In the genomic region with DNA sequence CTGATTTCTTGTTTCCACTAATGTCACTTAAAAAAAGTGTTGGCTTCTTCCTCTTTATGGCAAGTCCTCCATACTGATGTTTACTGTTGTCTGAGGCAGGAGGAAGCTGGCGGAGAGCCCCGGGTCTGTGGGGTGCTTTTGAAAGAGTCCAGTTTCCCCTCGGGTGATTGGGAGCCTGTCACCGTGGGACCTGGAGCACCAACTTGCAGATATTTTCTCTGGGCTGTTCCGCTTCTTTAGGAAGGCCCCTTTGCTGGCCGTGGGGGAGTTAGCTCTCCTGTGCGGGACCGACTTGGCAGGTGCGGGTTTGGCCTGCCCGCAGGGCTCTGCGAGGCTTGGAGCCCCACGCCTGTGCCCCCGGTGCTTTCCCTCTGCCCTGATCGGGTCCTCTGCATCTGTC, we compare ENCODE assay signal across 2 cellular contexts.
TF ChIP-seq lines count a peak whose summit lies in the region.

No MANE protein-coding gene starts in this region.

TF ChIP-seq in GM12878, 131 proteins besides CTCF, POLR2A, EP300 and RAD21:
- no peak for TF ChIP-seq BACH1 (IDR thresholded peaks at IDR 0.05; ENCODE audit: borderline replicate concordance)
- TF ChIP-seq, protein P1, sequence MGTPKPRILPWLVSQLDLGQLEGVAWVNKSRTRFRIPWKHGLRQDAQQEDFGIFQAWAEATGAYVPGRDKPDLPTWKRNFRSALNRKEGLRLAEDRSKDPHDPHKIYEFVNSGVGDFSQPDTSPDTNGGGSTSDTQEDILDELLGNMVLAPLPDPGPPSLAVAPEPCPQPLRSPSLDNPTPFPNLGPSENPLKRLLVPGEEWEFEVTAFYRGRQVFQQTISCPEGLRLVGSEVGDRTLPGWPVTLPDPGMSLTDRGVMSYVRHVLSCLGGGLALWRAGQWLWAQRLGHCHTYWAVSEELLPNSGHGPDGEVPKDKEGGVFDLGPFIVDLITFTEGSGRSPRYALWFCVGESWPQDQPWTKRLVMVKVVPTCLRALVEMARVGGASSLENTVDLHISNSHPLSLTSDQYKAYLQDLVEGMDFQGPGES (IDR thresholded peaks at IDR 0.05) = no peak
- TF ChIP-seq, protein P2, sequence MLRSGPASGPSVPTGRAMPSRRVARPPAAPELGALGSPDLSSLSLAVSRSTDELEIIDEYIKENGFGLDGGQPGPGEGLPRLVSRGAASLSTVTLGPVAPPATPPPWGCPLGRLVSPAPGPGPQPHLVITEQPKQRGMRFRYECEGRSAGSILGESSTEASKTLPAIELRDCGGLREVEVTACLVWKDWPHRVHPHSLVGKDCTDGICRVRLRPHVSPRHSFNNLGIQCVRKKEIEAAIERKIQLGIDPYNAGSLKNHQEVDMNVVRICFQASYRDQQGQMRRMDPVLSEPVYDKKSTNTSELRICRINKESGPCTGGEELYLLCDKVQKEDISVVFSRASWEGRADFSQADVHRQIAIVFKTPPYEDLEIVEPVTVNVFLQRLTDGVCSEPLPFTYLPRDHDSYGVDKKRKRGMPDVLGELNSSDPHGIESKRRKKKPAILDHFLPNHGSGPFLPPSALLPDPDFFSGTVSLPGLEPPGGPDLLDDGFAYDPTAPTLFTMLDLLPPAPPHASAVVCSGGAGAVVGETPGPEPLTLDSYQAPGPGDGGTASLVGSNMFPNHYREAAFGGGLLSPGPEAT (IDR thresholded peaks at IDR 0.05; ENCODE audit: low read depth) = no peak
- TF ChIP-seq, protein P3, sequence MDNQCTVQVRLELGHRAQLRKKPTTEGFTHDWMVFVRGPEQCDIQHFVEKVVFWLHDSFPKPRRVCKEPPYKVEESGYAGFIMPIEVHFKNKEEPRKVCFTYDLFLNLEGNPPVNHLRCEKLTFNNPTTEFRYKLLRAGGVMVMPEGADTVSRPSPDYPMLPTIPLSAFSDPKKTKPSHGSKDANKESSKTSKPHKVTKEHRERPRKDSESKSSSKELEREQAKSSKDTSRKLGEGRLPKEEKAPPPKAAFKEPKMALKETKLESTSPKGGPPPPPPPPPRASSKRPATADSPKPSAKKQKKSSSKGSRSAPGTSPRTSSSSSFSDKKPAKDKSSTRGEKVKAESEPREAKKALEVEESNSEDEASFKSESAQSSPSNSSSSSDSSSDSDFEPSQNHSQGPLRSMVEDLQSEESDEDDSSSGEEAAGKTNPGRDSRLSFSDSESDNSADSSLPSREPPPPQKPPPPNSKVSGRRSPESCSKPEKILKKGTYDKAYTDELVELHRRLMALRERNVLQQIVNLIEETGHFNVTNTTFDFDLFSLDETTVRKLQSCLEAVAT (IDR thresholded peaks at IDR 0.05) = no peak
- no peak for TF ChIP-seq STAT3 (IDR thresholded peaks at IDR 0.05; ENCODE audit: low read depth, low read length)
TF ChIP-seq in GM12878: peak in this region for 0.

TF ChIP-seq in WTC11, 78 proteins besides CTCF, POLR2A, EP300 and RAD21:
- TF ChIP-seq, protein P4, sequence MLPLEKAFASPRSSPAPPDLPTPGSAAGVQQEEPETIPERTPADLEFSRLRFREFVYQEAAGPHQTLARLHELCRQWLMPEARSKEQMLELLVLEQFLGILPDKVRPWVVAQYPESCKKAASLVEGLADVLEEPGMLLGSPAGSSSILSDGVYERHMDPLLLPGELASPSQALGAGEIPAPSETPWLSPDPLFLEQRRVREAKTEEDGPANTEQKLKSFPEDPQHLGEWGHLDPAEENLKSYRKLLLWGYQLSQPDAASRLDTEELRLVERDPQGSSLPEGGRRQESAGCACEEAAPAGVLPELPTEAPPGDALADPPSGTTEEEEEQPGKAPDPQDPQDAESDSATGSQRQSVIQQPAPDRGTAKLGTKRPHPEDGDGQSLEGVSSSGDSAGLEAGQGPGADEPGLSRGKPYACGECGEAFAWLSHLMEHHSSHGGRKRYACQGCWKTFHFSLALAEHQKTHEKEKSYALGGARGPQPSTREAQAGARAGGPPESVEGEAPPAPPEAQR (CRISPR knock-in tag; IDR thresholded peaks at IDR 0.05) = no peak
- TF ChIP-seq, protein P5, sequence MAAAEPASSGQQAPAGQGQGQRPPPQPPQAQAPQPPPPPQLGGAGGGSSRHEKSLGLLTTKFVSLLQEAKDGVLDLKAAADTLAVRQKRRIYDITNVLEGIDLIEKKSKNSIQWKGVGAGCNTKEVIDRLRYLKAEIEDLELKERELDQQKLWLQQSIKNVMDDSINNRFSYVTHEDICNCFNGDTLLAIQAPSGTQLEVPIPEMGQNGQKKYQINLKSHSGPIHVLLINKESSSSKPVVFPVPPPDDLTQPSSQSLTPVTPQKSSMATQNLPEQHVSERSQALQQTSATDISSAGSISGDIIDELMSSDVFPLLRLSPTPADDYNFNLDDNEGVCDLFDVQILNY (CRISPR knock-in tag; IDR thresholded peaks at IDR 0.05) = no peak
- TF ChIP-seq, protein P6, sequence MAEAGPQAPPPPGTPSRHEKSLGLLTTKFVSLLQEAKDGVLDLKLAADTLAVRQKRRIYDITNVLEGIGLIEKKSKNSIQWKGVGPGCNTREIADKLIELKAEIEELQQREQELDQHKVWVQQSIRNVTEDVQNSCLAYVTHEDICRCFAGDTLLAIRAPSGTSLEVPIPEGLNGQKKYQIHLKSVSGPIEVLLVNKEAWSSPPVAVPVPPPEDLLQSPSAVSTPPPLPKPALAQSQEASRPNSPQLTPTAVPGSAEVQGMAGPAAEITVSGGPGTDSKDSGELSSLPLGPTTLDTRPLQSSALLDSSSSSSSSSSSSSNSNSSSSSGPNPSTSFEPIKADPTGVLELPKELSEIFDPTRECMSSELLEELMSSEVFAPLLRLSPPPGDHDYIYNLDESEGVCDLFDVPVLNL (CRISPR knock-in tag; IDR thresholded peaks at IDR 0.05; ENCODE audit: borderline replicate concordance, low read depth) = no peak
- TF ChIP-seq ZNF232 (CRISPR knock-in tag; IDR thresholded peaks at IDR 0.05) (no peak), SP1 (CRISPR knock-in tag; conservative IDR thresholded peaks at IDR 0.05) (no peak), NR1H2 (CRISPR knock-in tag; IDR thresholded peaks at IDR 0.05) (no peak), HMGA2 (CRISPR knock-in tag; IDR thresholded peaks at IDR 0.05) (no peak), ETV6 (CRISPR knock-in tag; IDR thresholded peaks at IDR 0.05) (no peak), KAT7 (CRISPR knock-in tag; IDR thresholded peaks at IDR 0.05; ENCODE audit: borderline replicate concordance) (no peak), EMX1 (CRISPR knock-in tag; IDR thresholded peaks at IDR 0.05) (no peak)
- TF ChIP-seq, protein P7, sequence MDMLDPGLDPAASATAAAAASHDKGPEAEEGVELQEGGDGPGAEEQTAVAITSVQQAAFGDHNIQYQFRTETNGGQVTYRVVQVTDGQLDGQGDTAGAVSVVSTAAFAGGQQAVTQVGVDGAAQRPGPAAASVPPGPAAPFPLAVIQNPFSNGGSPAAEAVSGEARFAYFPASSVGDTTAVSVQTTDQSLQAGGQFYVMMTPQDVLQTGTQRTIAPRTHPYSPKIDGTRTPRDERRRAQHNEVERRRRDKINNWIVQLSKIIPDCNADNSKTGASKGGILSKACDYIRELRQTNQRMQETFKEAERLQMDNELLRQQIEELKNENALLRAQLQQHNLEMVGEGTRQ (CRISPR knock-in tag; IDR thresholded peaks at IDR 0.05) = no peak
- TF ChIP-seq, protein P8, sequence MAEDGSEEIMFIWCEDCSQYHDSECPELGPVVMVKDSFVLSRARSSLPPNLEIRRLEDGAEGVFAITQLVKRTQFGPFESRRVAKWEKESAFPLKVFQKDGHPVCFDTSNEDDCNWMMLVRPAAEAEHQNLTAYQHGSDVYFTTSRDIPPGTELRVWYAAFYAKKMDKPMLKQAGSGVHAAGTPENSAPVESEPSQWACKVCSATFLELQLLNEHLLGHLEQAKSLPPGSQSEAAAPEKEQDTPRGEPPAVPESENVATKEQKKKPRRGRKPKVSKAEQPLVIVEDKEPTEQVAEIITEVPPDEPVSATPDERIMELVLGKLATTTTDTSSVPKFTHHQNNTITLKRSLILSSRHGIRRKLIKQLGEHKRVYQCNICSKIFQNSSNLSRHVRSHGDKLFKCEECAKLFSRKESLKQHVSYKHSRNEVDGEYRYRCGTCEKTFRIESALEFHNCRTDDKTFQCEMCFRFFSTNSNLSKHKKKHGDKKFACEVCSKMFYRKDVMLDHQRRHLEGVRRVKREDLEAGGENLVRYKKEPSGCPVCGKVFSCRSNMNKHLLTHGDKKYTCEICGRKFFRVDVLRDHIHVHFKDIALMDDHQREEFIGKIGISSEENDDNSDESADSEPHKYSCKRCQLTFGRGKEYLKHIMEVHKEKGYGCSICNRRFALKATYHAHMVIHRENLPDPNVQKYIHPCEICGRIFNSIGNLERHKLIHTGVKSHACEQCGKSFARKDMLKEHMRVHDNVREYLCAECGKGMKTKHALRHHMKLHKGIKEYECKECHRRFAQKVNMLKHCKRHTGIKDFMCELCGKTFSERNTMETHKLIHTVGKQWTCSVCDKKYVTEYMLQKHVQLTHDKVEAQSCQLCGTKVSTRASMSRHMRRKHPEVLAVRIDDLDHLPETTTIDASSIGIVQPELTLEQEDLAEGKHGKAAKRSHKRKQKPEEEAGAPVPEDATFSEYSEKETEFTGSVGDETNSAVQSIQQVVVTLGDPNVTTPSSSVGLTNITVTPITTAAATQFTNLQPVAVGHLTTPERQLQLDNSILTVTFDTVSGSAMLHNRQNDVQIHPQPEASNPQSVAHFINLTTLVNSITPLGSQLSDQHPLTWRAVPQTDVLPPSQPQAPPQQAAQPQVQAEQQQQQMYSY (CRISPR knock-in tag; IDR thresholded peaks at IDR 0.05) = no peak
- TF ChIP-seq, protein P9, sequence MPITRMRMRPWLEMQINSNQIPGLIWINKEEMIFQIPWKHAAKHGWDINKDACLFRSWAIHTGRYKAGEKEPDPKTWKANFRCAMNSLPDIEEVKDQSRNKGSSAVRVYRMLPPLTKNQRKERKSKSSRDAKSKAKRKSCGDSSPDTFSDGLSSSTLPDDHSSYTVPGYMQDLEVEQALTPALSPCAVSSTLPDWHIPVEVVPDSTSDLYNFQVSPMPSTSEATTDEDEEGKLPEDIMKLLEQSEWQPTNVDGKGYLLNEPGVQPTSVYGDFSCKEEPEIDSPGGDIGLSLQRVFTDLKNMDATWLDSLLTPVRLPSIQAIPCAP (CRISPR knock-in tag; IDR thresholded peaks at IDR 0.05) = no peak
- TF ChIP-seq, protein P10, sequence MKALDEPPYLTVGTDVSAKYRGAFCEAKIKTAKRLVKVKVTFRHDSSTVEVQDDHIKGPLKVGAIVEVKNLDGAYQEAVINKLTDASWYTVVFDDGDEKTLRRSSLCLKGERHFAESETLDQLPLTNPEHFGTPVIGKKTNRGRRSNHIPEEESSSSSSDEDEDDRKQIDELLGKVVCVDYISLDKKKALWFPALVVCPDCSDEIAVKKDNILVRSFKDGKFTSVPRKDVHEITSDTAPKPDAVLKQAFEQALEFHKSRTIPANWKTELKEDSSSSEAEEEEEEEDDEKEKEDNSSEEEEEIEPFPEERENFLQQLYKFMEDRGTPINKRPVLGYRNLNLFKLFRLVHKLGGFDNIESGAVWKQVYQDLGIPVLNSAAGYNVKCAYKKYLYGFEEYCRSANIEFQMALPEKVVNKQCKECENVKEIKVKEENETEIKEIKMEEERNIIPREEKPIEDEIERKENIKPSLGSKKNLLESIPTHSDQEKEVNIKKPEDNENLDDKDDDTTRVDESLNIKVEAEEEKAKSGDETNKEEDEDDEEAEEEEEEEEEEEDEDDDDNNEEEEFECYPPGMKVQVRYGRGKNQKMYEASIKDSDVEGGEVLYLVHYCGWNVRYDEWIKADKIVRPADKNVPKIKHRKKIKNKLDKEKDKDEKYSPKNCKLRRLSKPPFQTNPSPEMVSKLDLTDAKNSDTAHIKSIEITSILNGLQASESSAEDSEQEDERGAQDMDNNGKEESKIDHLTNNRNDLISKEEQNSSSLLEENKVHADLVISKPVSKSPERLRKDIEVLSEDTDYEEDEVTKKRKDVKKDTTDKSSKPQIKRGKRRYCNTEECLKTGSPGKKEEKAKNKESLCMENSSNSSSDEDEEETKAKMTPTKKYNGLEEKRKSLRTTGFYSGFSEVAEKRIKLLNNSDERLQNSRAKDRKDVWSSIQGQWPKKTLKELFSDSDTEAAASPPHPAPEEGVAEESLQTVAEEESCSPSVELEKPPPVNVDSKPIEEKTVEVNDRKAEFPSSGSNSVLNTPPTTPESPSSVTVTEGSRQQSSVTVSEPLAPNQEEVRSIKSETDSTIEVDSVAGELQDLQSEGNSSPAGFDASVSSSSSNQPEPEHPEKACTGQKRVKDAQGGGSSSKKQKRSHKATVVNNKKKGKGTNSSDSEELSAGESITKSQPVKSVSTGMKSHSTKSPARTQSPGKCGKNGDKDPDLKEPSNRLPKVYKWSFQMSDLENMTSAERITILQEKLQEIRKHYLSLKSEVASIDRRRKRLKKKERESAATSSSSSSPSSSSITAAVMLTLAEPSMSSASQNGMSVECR (CRISPR knock-in tag; IDR thresholded peaks at IDR 0.05; ENCODE audit: borderline replicate concordance) = no peak
